In the genomic region with DNA sequence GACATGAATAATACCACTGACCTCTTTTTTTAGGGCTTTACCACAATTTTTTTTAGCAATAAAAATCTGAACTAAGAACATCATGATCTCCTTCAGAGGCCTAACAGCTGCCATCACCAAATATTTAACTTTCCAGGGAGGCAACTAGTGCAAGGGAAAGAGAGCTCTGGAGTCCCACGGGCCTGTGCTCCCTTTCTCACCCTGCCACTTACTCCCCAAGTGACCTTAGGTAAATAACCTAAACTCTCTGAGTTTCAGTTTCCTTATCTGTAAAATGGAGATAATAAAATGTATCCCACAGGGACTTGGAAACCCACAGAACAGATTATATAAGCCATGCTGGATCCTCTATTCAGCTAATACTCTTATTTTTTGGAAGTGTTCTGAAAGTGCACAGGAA, we compare ENCODE assay signal across 21 cellular contexts.
DNase-seq lines count a peak whose midpoint lies in the region; ATAC-seq lines count a peak whose summit lies in the region.
"Had no signal": no experiment of that assay in that cellular context is flagged by ENCODE, and none has a peak within 500 bp of the region (broad histone marks: within the 10 kb centered on the region; RNA-seq: fewer than 3 reads in every experiment).

No MANE protein-coding gene starts in this region.

- peak; percentile 60 for ATAC-seq in HG03095 (IDR thresholded peaks at IDR 0.05; ENCODE audit: unreplicated experiment)
- no peak for ATAC-seq in HG03139 (IDR thresholded peaks at IDR 0.05; ENCODE audit: unreplicated experiment)
- ATAC-seq in HG02763 (IDR thresholded peaks at IDR 0.05; ENCODE audit: unreplicated experiment): no peak
- ATAC-seq: CD8-positive, alpha-beta T cell; Panc1 had no signal

- intact Hi-C loops in posterior cingulate gyrus (cut with DNase I): no loop called here

- DNase-seq in NCI-H2171 treated with DMSO at 0.1 percent for 48 hours (lab: John Stamatoyannopoulos, UW) (peak; percentile 20), NCI-H2171 (lab: John Stamatoyannopoulos, UW) (no peak), OCI-M1 (lab: John Stamatoyannopoulos, UW) (peak; percentile 12), NAMALWA (ENCODE audit: low spot score) (no peak), posterior cingulate gyrus (no peak)
- DNase-seq: Caco-2; CD8-positive, alpha-beta T cell; HCEC 1CT; IMR-90; KG1; MG63; NCI-H1694; NCI-H2081; NCI-H446 treated with DMSO at 0.1 percent for 48 hours; NCI-H526; SHP77; T-helper 1 cell had no signal

Comparison
In these comparisons a context has a peak if more than half of its experiments do, and no peak if none do; other contexts are left out.
1. DNase-seq: peak in NCI-H2171 treated with DMSO at 0.1 percent for 48 hours (single experiment) and OCI-M1 (single experiment); none in NCI-H2171 (single experiment), NAMALWA (single experiment) and posterior cingulate gyrus (0 of 10).